8 cellular contexts compared by ENCODE assay signal in genomic region chr9:114738581-114739316, GRCh38. TPM values are rescaled to one million over a fixed set of nuclear protein-coding genes. Genes with fewer than 3 reads are reported as not detected.
DNase-seq lines count a peak whose midpoint lies in the region; ATAC-seq and TF ChIP-seq lines count a peak whose summit lies in the region.

No MANE protein-coding gene starts in this region.

- DNase-seq in NCI-H1417 (lab: John Stamatoyannopoulos, UW) (peak; percentile 61 to 87 (median 62)), T-helper 2 cell (peak; percentile 24 to 77 (median 51)), amniotic stem cell (lab: John Stamatoyannopoulos, UW) (peak; percentile 66), left cardiac atrium (peak; percentile 63), sciatic nerve (ENCODE audit: low spot score) (peak; percentile 77)

- intact Hi-C loops in left cardiac atrium (cut with DNase I), result loop anchor here (1.0 to 10.0 kb wide), 4 partner anchors 172 to 276 kb away; no protein-coding TSS in a partner anchor
- intact Hi-C loops in sciatic nerve (cut with DNase I), result no loop called here

- TF ChIP-seq CTCF in C4-2B (conservative IDR thresholded peaks at IDR 0.05), result peak; percentile 91

- ATAC-seq in GM21423 (IDR thresholded peaks at IDR 0.05; ENCODE audit: unreplicated experiment), result peak; percentile 74
- ATAC-seq in left cardiac atrium, result peak; percentile 85 to 96
- peak; percentile 96 for ATAC-seq in sciatic nerve
- no peak for ATAC-seq in GM21825 (IDR thresholded peaks at IDR 0.05; ENCODE audit: unreplicated experiment)

- H3K27ac ChIP-seq in C4-2B, result no peak overlapping the region

RNA-seq across cellular contexts. Expression of gene TEX48, which starts 56.8 kb away (rescaled TPM):
- total RNA-seq in left cardiac atrium (not detected), sciatic nerve (not detected)
